Comparison of ENCODE assay signal across 8 cellular contexts in the genomic region with DNA sequence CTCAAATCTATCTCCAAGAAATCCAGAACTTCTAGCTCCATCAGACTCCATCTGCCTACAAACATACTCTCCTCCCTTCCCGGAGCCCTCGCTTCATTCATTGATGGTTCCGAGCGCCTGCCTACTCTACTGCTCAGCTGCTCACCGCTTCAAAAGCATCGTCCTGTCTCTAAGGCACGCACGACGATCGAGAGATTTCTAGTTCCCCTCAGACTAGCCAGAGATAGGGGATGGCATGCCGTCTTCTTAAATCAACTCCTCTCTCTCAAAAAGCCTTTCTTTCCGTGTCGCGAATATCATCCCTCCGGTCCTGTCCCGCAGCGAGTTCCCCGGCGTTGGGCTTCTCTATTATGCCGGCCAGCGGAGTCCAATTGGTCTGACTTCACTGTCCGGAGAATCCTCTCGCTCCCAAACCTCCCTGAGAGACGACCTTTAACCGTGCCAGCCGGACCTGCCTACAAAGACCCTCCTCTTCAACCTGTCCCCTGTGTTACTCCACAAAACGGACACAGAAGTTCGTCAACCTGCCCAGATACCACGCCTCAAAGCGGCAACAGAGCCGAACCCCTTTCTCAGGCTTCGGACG. TPM values are rescaled to one million over a fixed set of nuclear protein-coding genes. Genes with fewer than 3 reads are reported as not detected.
DNase-seq lines count a peak whose midpoint lies in the region; ATAC-seq and TF ChIP-seq lines count a peak whose summit lies in the region.

No MANE protein-coding gene starts in this region.

- H3K4me1 ChIP-seq in GM23338 (ENCODE audit: insufficient read depth) = peaks cover 24% of the 10 kb centered on the region

- H3K4me1 Mint-ChIP-seq in GM23338 = peaks cover 33% of the 10 kb centered on the region
- peaks cover 44% of the 10 kb centered on the region for H3K4me1 Mint-ChIP-seq in T-helper 1 cell treated with Interleukin-12 subunit alpha and Interleukin-12 subunit beta and Interleukin-4 antibody, amounts not matched to agents 30 μg/mL and 1 μg/mL, for 36 hours (ENCODE audit: low read depth)
- H3K4me1 Mint-ChIP-seq in nephron progenitor cell = peaks cover 46% of the 10 kb centered on the region

- H3K9me3 Mint-ChIP-seq in GM23338 = no peaks in the 10 kb centered on the region; the same call in 2 of the 3 replicates
- no peaks in the 10 kb centered on the region for H3K9me3 Mint-ChIP-seq in T-helper 1 cell treated with Interleukin-12 subunit alpha and Interleukin-12 subunit beta and Interleukin-4 antibody, amounts not matched to agents 30 μg/mL and 1 μg/mL, for 36 hours
- H3K9me3 Mint-ChIP-seq in nephron progenitor cell = no peaks in the 10 kb centered on the region

- H3K27ac Mint-ChIP-seq in GM23338 (peak overlapping the region; percentile 99), nephron progenitor cell (peak overlapping the region; percentile 100)
- H3K27ac Mint-ChIP-seq in T-helper 1 cell treated with Interleukin-12 subunit alpha and Interleukin-12 subunit beta and Interleukin-4 antibody, amounts not matched to agents 30 μg/mL and 1 μg/mL, for 36 hours = peak overlapping the region; percentile 92

- peaks cover 48% of the 10 kb centered on the region for H4K20me1 ChIP-seq in GM23338 (replicated peaks; ENCODE audit: insufficient read depth)

- H3K27me3 ChIP-seq in GM23338 (ENCODE audit: insufficient read depth) = no peaks in the 10 kb centered on the region

- H3K9me2 ChIP-seq in GM23338 (ENCODE audit: insufficient read depth) = no peaks in the 10 kb centered on the region

- H3K36me3 Mint-ChIP-seq in GM23338 (ENCODE audit: low read depth) = peaks cover 75% of the 10 kb centered on the region
- H3K36me3 Mint-ChIP-seq in T-helper 1 cell treated with Interleukin-12 subunit alpha and Interleukin-12 subunit beta and Interleukin-4 antibody, amounts not matched to agents 30 μg/mL and 1 μg/mL, for 36 hours (ENCODE audit: low read depth) = peaks cover 50% of the 10 kb centered on the region
- H3K36me3 Mint-ChIP-seq in nephron progenitor cell (ENCODE audit: low read depth) = peaks cover 67% of the 10 kb centered on the region

- no peak for TF ChIP-seq CTCF in AG10803 (conservative IDR thresholded peaks at IDR 0.05; ENCODE audit: low read length)
- no peak for TF ChIP-seq CTCF in GM23338 (conservative IDR thresholded peaks at IDR 0.05; ENCODE audit: low read depth in 2 of 2)
- TF ChIP-seq CTCF in epithelial cell of proximal tubule (conservative IDR thresholded peaks at IDR 0.05; ENCODE audit: low read depth, low read length) = no peak
- TF ChIP-seq CTCF in nephron progenitor cell (IDR thresholded peaks at IDR 0.05) = no peak

- no peak overlapping the region for H2AFZ ChIP-seq in GM23338

- peak overlapping the region; percentile 99 for H3K4me2 ChIP-seq in GM23338

- H3K4me3 ChIP-seq in AG10803 (ENCODE audit: low read length) (peak overlapping the region; percentile 98), GM23338 (peak overlapping the region; percentile 79), epithelial cell of proximal tubule (ENCODE audit: low read depth, low read length) (peak overlapping the region; percentile 97)

- peak overlapping the region; percentile 7 for H3K27ac ChIP-seq in GM23338 (ENCODE audit: low read depth)

- H3K36me3 ChIP-seq in GM23338 (ENCODE audit: insufficient read depth) = peaks cover 46% of the 10 kb centered on the region

- H3F3A ChIP-seq in GM23338 (replicated peaks; ENCODE audit: low read depth) = peaks cover 57% of the 10 kb centered on the region

- peaks cover 18% of the 10 kb centered on the region for H3K27me3 Mint-ChIP-seq in GM23338 (ENCODE audit: insufficient read depth, low read depth, poor library complexity)
- H3K27me3 Mint-ChIP-seq in T-helper 1 cell treated with Interleukin-12 subunit alpha and Interleukin-12 subunit beta and Interleukin-4 antibody, amounts not matched to agents 30 μg/mL and 1 μg/mL, for 36 hours (ENCODE audit: low read depth) = no peaks in the 10 kb centered on the region
- H3K27me3 Mint-ChIP-seq in nephron progenitor cell (ENCODE audit: low read depth, poor library complexity) = no peaks in the 10 kb centered on the region

- DNase-seq in AG10803 (ENCODE audit: low read depth) (no peak), GM23338 (ENCODE audit: low spot score) (peak; percentile 26), epithelial cell of proximal tubule (ENCODE audit: low read depth) (no peak), nephron progenitor cell (peak; percentile 39), cortex of kidney (lab: John Stamatoyannopoulos, UW) (no peak)

- peaks cover 55% of the 10 kb centered on the region for H3K79me2 ChIP-seq in GM23338 (replicated peaks; ENCODE audit: insufficient read depth)

- ATAC-seq in GM23338 = peak; percentile 2; the same call in 2 of the 3 replicates
- no peak for ATAC-seq in HG03460 (IDR thresholded peaks at IDR 0.05; ENCODE audit: unreplicated experiment)
- no peak for ATAC-seq in GM21825 (IDR thresholded peaks at IDR 0.05; ENCODE audit: unreplicated experiment)

- H3K4me3 Mint-ChIP-seq in GM23338 = peak overlapping the region; percentile 99
- peak overlapping the region; percentile 100 for H3K4me3 Mint-ChIP-seq in T-helper 1 cell treated with Interleukin-12 subunit alpha and Interleukin-12 subunit beta and Interleukin-4 antibody, amounts not matched to agents 30 μg/mL and 1 μg/mL, for 36 hours
- peak overlapping the region; percentile 100 for H3K4me3 Mint-ChIP-seq in nephron progenitor cell

TF ChIP-seq in GM23338, 12 proteins besides CTCF, POLR2A, EP300 and RAD21 (continues in another document):
- TF ChIP-seq, protein P1, sequence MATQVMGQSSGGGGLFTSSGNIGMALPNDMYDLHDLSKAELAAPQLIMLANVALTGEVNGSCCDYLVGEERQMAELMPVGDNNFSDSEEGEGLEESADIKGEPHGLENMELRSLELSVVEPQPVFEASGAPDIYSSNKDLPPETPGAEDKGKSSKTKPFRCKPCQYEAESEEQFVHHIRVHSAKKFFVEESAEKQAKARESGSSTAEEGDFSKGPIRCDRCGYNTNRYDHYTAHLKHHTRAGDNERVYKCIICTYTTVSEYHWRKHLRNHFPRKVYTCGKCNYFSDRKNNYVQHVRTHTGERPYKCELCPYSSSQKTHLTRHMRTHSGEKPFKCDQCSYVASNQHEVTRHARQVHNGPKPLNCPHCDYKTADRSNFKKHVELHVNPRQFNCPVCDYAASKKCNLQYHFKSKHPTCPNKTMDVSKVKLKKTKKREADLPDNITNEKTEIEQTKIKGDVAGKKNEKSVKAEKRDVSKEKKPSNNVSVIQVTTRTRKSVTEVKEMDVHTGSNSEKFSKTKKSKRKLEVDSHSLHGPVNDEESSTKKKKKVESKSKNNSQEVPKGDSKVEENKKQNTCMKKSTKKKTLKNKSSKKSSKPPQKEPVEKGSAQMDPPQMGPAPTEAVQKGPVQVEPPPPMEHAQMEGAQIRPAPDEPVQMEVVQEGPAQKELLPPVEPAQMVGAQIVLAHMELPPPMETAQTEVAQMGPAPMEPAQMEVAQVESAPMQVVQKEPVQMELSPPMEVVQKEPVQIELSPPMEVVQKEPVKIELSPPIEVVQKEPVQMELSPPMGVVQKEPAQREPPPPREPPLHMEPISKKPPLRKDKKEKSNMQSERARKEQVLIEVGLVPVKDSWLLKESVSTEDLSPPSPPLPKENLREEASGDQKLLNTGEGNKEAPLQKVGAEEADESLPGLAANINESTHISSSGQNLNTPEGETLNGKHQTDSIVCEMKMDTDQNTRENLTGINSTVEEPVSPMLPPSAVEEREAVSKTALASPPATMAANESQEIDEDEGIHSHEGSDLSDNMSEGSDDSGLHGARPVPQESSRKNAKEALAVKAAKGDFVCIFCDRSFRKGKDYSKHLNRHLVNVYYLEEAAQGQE (IDR thresholded peaks at IDR 0.05; ENCODE audit: unreplicated experiment) = no peak
- TF ChIP-seq, protein P2, sequence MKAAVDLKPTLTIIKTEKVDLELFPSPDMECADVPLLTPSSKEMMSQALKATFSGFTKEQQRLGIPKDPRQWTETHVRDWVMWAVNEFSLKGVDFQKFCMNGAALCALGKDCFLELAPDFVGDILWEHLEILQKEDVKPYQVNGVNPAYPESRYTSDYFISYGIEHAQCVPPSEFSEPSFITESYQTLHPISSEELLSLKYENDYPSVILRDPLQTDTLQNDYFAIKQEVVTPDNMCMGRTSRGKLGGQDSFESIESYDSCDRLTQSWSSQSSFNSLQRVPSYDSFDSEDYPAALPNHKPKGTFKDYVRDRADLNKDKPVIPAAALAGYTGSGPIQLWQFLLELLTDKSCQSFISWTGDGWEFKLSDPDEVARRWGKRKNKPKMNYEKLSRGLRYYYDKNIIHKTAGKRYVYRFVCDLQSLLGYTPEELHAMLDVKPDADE (IDR thresholded peaks at IDR 0.05) = no peak

RNA-seq across cellular contexts. Expression of a gene that starts 0.6 kb away (rescaled TPM):
- 1,200 and 1,316 TPM in 2 replicates for total RNA-seq in GM23338 (2014; rRNA removed; shearing (Covaris generic))
- 696 and 736 TPM in 2 replicates for polyA plus RNA-seq in GM23338 (2016; fragmentation: Nextera tagmentation; extraction: Ambion mirVana)
- 2,115 and 2,170 TPM in 2 replicates for total RNA-seq in epithelial cell of proximal tubule

RNA-seq across cellular contexts. Expression of a gene that starts 18.2 kb away (rescaled TPM):
- total RNA-seq in GM23338 (2014; rRNA removed; shearing (Covaris generic)) = 15.2 and 22.2 TPM in 2 replicates
- polyA plus RNA-seq in GM23338 (2016; fragmentation: Nextera tagmentation; extraction: Ambion mirVana) = 12.8 and 14.0 TPM in 2 replicates
- total RNA-seq in epithelial cell of proximal tubule = 9.4 and 10.1 TPM in 2 replicates

RNA-seq across cellular contexts. Expression of a gene that starts 26.5 kb away (rescaled TPM):
- 1.7 and 2.1 TPM in 2 replicates for total RNA-seq in GM23338 (2014; rRNA removed; shearing (Covaris generic))
- polyA plus RNA-seq in GM23338 (2016; fragmentation: Nextera tagmentation; extraction: Ambion mirVana) = 0.91 and 1.1 TPM in 2 replicates
- total RNA-seq in epithelial cell of proximal tubule = 198 and 296 TPM in 2 replicates

RNA-seq across cellular contexts. Expression of a gene that starts 28.6 kb away (rescaled TPM):
- 93.6 and 102 TPM in 2 replicates for total RNA-seq in GM23338 (2014; rRNA removed; shearing (Covaris generic))
- polyA plus RNA-seq in GM23338 (2016; fragmentation: Nextera tagmentation; extraction: Ambion mirVana) = 22.1 and 22.9 TPM in 2 replicates
- total RNA-seq in epithelial cell of proximal tubule = 109 and 153 TPM in 2 replicates

RNA-seq across cellular contexts. Expression of a gene that starts 39.5 kb away (rescaled TPM):
- total RNA-seq in GM23338 (2014; rRNA removed; shearing (Covaris generic)) = 17.1 and 19.3 TPM in 2 replicates
- polyA plus RNA-seq in GM23338 (2016; fragmentation: Nextera tagmentation; extraction: Ambion mirVana) = 15.4 and 15.5 TPM in 2 replicates
- total RNA-seq in epithelial cell of proximal tubule = 29.7 and 31.8 TPM in 2 replicates

Comparison
In these comparisons a context has a peak if more than half of its experiments do, and no peak if none do; other contexts are left out.
1. DNase-seq: peak in GM23338 (single experiment) and nephron progenitor cell (single experiment); none in AG10803 (single experiment), epithelial cell of proximal tubule (single experiment) and cortex of kidney (single experiment).
2. RNA of a gene that starts 26.5 kb away (total RNA-seq): 198 to 296 TPM in epithelial cell of proximal tubule; 1.7 to 2.1 TPM in GM23338; every median in the first group is over 10 times any median in the second.
3. Peak in every context shown above with its lines, with median percentiles within 50 percentile points of each other: H3K4me3 ChIP-seq, H3K27ac Mint-ChIP-seq and H3K4me3 Mint-ChIP-seq.